Comparison of ENCODE assay signal across 36 cellular contexts in the genomic region with DNA sequence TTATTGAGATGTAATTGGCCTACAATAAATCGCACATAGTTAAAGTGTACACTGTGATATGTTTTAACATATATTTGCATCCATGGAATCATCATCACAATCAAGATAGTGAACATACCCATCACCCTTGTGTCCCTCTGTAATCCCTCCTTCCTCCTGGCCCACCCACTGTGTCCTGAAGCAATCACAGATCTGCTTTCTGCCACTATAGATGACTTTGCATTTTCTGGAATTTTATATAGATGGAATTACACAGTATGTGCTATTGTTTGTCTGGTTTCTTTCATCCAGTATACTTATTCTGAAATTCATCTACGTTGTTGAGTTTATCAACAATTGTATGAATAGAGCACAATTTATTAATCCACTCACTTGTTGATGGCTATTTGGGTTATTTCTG.
A peak's percentile ranks its signal among the peaks of the same experiment; 100 is the strongest.
DNase-seq lines count a peak whose midpoint lies in the region; ATAC-seq, FAIRE-seq and TF ChIP-seq lines count a peak whose summit lies in the region.
"Had no signal": no experiment of that assay in that cellular context is flagged by ENCODE, and none has a peak within 500 bp of the region (broad histone marks: within the 10 kb centered on the region; RNA-seq: fewer than 3 reads in every experiment).

No MANE protein-coding gene starts in this region.

- BruUV-seq in HepG2 (replicated peaks; lab: Mats Ljungman, UMichigan), result no TSS peak
- no TSS peak for BruUV-seq in K562 (replicated peaks; lab: Mats Ljungman, UMichigan)

- H3K27me3 Mint-ChIP-seq in osteocyte (ENCODE audit: unreplicated experiment), result no peaks in the 10 kb centered on the region
- H3K27me3 Mint-ChIP-seq: CD4-positive, CD25-positive, alpha-beta regulatory T cell had no signal

- no peaks in the 10 kb centered on the region for H3K4me1 Mint-ChIP-seq in osteocyte (ENCODE audit: unreplicated experiment)
- H3K4me1 Mint-ChIP-seq: B cell; CD4-positive, alpha-beta memory T cell; CD4-positive, CD25-positive, alpha-beta regulatory T cell; CD8-positive, alpha-beta memory T cell had no signal

- no peak for DNase-seq in HepG2 (ENCODE audit: low spot score)
- no peak for DNase-seq in right lobe of liver
- peak in 1 of 2 experiments; percentile 6 for DNase-seq in A549 (ENCODE audit: low read depth in 1 of 2, low spot score in 1 of 2)
- DNase-seq in K562 (ENCODE audit: extremely low read depth in 1 of 4, low spot score in 3 of 4), result no peak
- peak; percentile 19 for DNase-seq in osteocyte (ENCODE audit: extremely low spot score, unreplicated experiment)
- DNase-seq in HAP-1 (ENCODE audit: low spot score in 2 of 2), result no peak
- DNase-seq in iPS-NIHi7 (ENCODE audit: extremely low spot score), result no peak
- DNase-seq: 8988T; ACHN; AML-193; BE2C; C1 segment of cervical spinal cord; Caco-2; Calu3; CD4-positive, alpha-beta memory T cell; CD4-positive, alpha-beta T cell; CD4-positive, CD25-positive, alpha-beta regulatory T cell; CD8-positive, alpha-beta memory T cell; CD8-positive, alpha-beta T cell; COR-L47; DMS 273 treated with DMSO at 0.1 percent for 48 hours; DMS153; DMS53; DMS79; DMS79 treated with DMSO at 0.1 percent for 48 hours; DND-41; EL had no signal

- H3K4me2 ChIP-seq in HepG2 (ENCODE audit: low read depth, low read length) (no peak overlapping the region), A549 (no peak overlapping the region), K562 (ENCODE audit: insufficient read depth, low read length) (no peak overlapping the region)
- H3K4me2 ChIP-seq: BLaER1; BLaER1 treated with 17β-estradiol and CSF1 and Interleukin-3, amounts not matched to agents 10 nM and 100 nM had no signal

- H3K4me3 Mint-ChIP-seq in osteocyte (ENCODE audit: unreplicated experiment), result no peak overlapping the region
- H3K4me3 Mint-ChIP-seq: B cell; CD14-positive monocyte; CD4-positive, alpha-beta memory T cell; CD4-positive, alpha-beta T cell; CD4-positive, CD25-positive, alpha-beta regulatory T cell; CD8-positive, alpha-beta memory T cell; CD8-positive, alpha-beta T cell had no signal

- TF ChIP-seq POLR2A in HepG2 (IDR thresholded peaks at IDR 0.05; ENCODE audit: insufficient read depth in 1 of 2, low read depth in 2 of 2, low read length in 2 of 2) (no peak), right lobe of liver (IDR thresholded peaks at IDR 0.05) (no peak), A549 (IDR thresholded peaks at IDR 0.05; ENCODE audit: low read length) (no peak), K562 (conservative IDR thresholded peaks at IDR 0.05) (no peak)

- H3K4me3 ChIP-seq in HepG2 (replicated peaks in 1 of 3; ENCODE audit: insufficient read depth in 1 of 3, low read depth in 2 of 3, low read length in 3 of 3) (no peak overlapping the region), right lobe of liver (no peak overlapping the region), A549 (no peak overlapping the region), K562 (no peak overlapping the region), HAP-1 (no peak overlapping the region)
- H3K4me3 ChIP-seq: BLaER1; BLaER1 treated with 17β-estradiol and CSF1 and Interleukin-3, amounts not matched to agents 10 nM and 100 nM had no signal

- H3K27ac Mint-ChIP-seq in osteocyte (ENCODE audit: unreplicated experiment), result no peak overlapping the region
- H3K27ac Mint-ChIP-seq: B cell; CD14-positive monocyte; CD4-positive, alpha-beta memory T cell; CD4-positive, alpha-beta T cell; CD4-positive, CD25-positive, alpha-beta regulatory T cell; CD8-positive, alpha-beta memory T cell; CD8-positive, alpha-beta T cell had no signal

- TF ChIP-seq RAD21 in HepG2 (CRISPR knock-in tag; IDR thresholded peaks at IDR 0.05) (no peak), A549 (conservative IDR thresholded peaks at IDR 0.05 in 1 of 2, IDR thresholded peaks at IDR 0.05 in 1 of 2) (no peak), K562 (CRISPR knock-in tag; conservative IDR thresholded peaks at IDR 0.05 in 1 of 2, IDR thresholded peaks at IDR 0.05 in 1 of 2) (no peak)

- H3K4me1 ChIP-seq in HepG2 (ENCODE audit: insufficient read depth, low read length), result no peaks in the 10 kb centered on the region
- no peaks in the 10 kb centered on the region for H3K4me1 ChIP-seq in right lobe of liver
- no peaks in the 10 kb centered on the region for H3K4me1 ChIP-seq in A549
- no peaks in the 10 kb centered on the region for H3K4me1 ChIP-seq in K562 (replicated peaks in 1 of 2; ENCODE audit: control insufficient read depth in 2 of 2, insufficient read depth in 2 of 2, low read length in 2 of 2)
- no peaks in the 10 kb centered on the region for H3K4me1 ChIP-seq in HAP-1
- H3K4me1 ChIP-seq: BE2C; BLaER1; BLaER1 treated with 17β-estradiol and CSF1 and Interleukin-3, amounts not matched to agents 10 nM and 100 nM; Caco-2 had no signal

- POLR2A ChIA-PET in HepG2 (lab: Yijun Ruan, JAX), result no interaction called here
- POLR2A ChIA-PET in A549 (lab: Yijun Ruan, JAX), result no interaction called here
- POLR2A ChIA-PET in K562 (lab: Yijun Ruan, JAX), result no interaction called here

- H3K27me3 ChIP-seq in HepG2 (ENCODE audit: control insufficient read depth in 1 of 2, insufficient read depth in 2 of 2, low read length in 2 of 2) (peaks cover 0 to 19% of the 10 kb centered on the region in 2 experiments; a peak in 2 of 5 replicates), right lobe of liver (no peaks in the 10 kb centered on the region), K562 (ENCODE audit: control insufficient read depth in 2 of 2, insufficient read depth in 2 of 2, low read length in 2 of 2) (peaks cover 34 to 39% of the 10 kb centered on the region in 2 experiments), HAP-1 (ENCODE audit: low read depth) (no peaks in the 10 kb centered on the region)
- H3K27me3 ChIP-seq: BLaER1; BLaER1 treated with 17β-estradiol and CSF1 and Interleukin-3, amounts not matched to agents 10 nM and 100 nM had no signal

- H3K9me3 ChIP-seq in HepG2 (ENCODE audit: low read length) (no peaks in the 10 kb centered on the region), right lobe of liver (no peaks in the 10 kb centered on the region), A549 (no peaks in the 10 kb centered on the region), K562 (replicated peaks; ENCODE audit: control insufficient read depth, insufficient read depth, low read depth, low read length) (no peaks in the 10 kb centered on the region), HAP-1 (no peaks in the 10 kb centered on the region)
- H3K9me3 ChIP-seq: BE2C; BLaER1; BLaER1 treated with 17β-estradiol and CSF1 and Interleukin-3, amounts not matched to agents 10 nM and 100 nM; Caco-2 had no signal

- in situ Hi-C loops in HepG2 (cut with HindIII; ENCODE audit: extremely low pct_ligation_motif_present, low pct_unique_long_range_greater_than_20kb), result no loop called here
- in situ Hi-C loops in K562 (cut with MboI), result no loop called here
- in situ Hi-C loops in HAP-1 (cut with MboI; ENCODE audit: low sequenced_read_pairs), result no loop called here

- H4K20me1 ChIP-seq in HepG2 (ENCODE audit: insufficient read depth, low read length), result no peaks in the 10 kb centered on the region
- H4K20me1 ChIP-seq in K562 (replicated peaks; ENCODE audit: control insufficient read depth, insufficient read depth, low read length), result no peaks in the 10 kb centered on the region
- H4K20me1 ChIP-seq: BLaER1; BLaER1 treated with 17β-estradiol and CSF1 and Interleukin-3, amounts not matched to agents 10 nM and 100 nM had no signal

- TF ChIP-seq EP300 in HepG2 (IDR thresholded peaks at IDR 0.05; ENCODE audit: low read depth in 2 of 2, low read length in 2 of 2), result no peak
- no peak for TF ChIP-seq EP300 in HepG2 (CRISPR knock-in tag; IDR thresholded peaks at IDR 0.05; ENCODE audit: borderline replicate concordance)
- no peak for TF ChIP-seq EP300 in A549 (IDR thresholded peaks at IDR 0.05)
- TF ChIP-seq EP300 in K562 (IDR thresholded peaks at IDR 0.05; ENCODE audit: low read length), result no peak

- H3K36me3 Mint-ChIP-seq in osteocyte (ENCODE audit: unreplicated experiment), result no peaks in the 10 kb centered on the region
- H3K36me3 Mint-ChIP-seq: CD14-positive monocyte; CD4-positive, alpha-beta memory T cell; CD4-positive, CD25-positive, alpha-beta regulatory T cell; CD8-positive, alpha-beta memory T cell; CD8-positive, alpha-beta T cell had no signal

- no peak for ATAC-seq in HepG2
- ATAC-seq in right lobe of liver, result no peak
- no peak for ATAC-seq in A549
- no peak for ATAC-seq in K562
- no peak for ATAC-seq in GM19324 (IDR thresholded peaks at IDR 0.05; ENCODE audit: low FRiP score, unreplicated experiment)
- ATAC-seq: CD8-positive, alpha-beta T cell had no signal

- H3K36me3 ChIP-seq in HepG2 (replicated peaks in 1 of 2; ENCODE audit: control insufficient read depth in 1 of 2, insufficient read depth in 2 of 2, low read length in 2 of 2) (no peaks in the 10 kb centered on the region), right lobe of liver (no peaks in the 10 kb centered on the region), K562 (ENCODE audit: control insufficient read depth, insufficient read depth, low read length) (no peaks in the 10 kb centered on the region), HAP-1 (replicated peaks) (no peaks in the 10 kb centered on the region)
- H3K36me3 ChIP-seq: BE2C; BLaER1; BLaER1 treated with 17β-estradiol and CSF1 and Interleukin-3, amounts not matched to agents 10 nM and 100 nM had no signal

- no peaks in the 10 kb centered on the region for H3K9me1 ChIP-seq in K562 (ENCODE audit: control insufficient read depth, insufficient read depth, low read length)

- H3K9ac ChIP-seq in HepG2 (ENCODE audit: insufficient read depth, low read depth, low read length), result no peak overlapping the region
- H3K9ac ChIP-seq in K562 (ENCODE audit: insufficient read depth in 1 of 2, low read depth in 2 of 2, low read length in 2 of 2), result no peak overlapping the region
- H3K9ac ChIP-seq: BLaER1; BLaER1 treated with 17β-estradiol and CSF1 and Interleukin-3, amounts not matched to agents 10 nM and 100 nM had no signal

- CTCF ChIA-PET in HepG2 (lab: Yijun Ruan, JAX; ENCODE audit: low intra/inter-chr PET ratio, low total read pairs) (no interaction called here), A549 (lab: Yijun Ruan, JAX) (no interaction called here), K562 (lab: Yijun Ruan, JAX; ENCODE audit: low intra/inter-chr PET ratio) (no interaction called here)

- 50% methylated on average over 2 of the region's 2 CpGs for WGBS in HepG2 (ENCODE audit: low lambda C conversion rate)
- 82% methylated on average over 2 of the region's 2 CpGs for WGBS in right lobe of liver (ENCODE audit: insufficient coverage, low coverage, low lambda C conversion rate, missing lambda C conversion rate)
- WGBS in A549 (ENCODE audit: missing lambda C conversion rate), result 57% methylated on average over 2 of the region's 2 CpGs
- WGBS in K562 (ENCODE audit: insufficient coverage, low coverage, missing lambda C conversion rate), result 0% methylated on average over 2 of the region's 2 CpGs

- TF ChIP-seq CTCF in HepG2 (CRISPR knock-in tag; IDR thresholded peaks at IDR 0.05), result no peak
- no peak for TF ChIP-seq CTCF in right lobe of liver (IDR thresholded peaks at IDR 0.05)
- no peak for TF ChIP-seq CTCF in A549 (IDR thresholded peaks at IDR 0.05)
- no peak for TF ChIP-seq CTCF in K562 (IDR thresholded peaks at IDR 0.05 in 2 of 3, conservative IDR thresholded peaks at IDR 0.05 in 1 of 3; ENCODE audit: insufficient read depth in 2 of 3, low read depth in 1 of 3, low read length in 3 of 3)
- TF ChIP-seq CTCF in osteocyte (IDR thresholded peaks at IDR 0.05), result no peak

- H3K9me3 Mint-ChIP-seq in osteocyte (ENCODE audit: unreplicated experiment), result no peaks in the 10 kb centered on the region
- H3K9me3 Mint-ChIP-seq: CD14-positive monocyte; CD4-positive, alpha-beta memory T cell; CD4-positive, alpha-beta T cell; CD4-positive, CD25-positive, alpha-beta regulatory T cell; CD8-positive, alpha-beta memory T cell; CD8-positive, alpha-beta T cell had no signal

- H3K79me2 ChIP-seq in HepG2 (ENCODE audit: insufficient read depth, low read length) (no peaks in the 10 kb centered on the region), K562 (ENCODE audit: control insufficient read depth, insufficient read depth, low read length) (no peaks in the 10 kb centered on the region)

- FAIRE-seq in HepG2 (lab: Jason Lieb, UNC) (no peak), A549 (lab: Jason Lieb, UNC) (no peak), K562 (lab: Jason Lieb, UNC) (no peak)
- FAIRE-seq: A204.1, D721Med had no signal

- H3K27ac ChIP-seq in HepG2 (ENCODE audit: extremely low read length, insufficient read depth, low read length), result no peak overlapping the region
- no peak overlapping the region for H3K27ac ChIP-seq in right lobe of liver
- H3K27ac ChIP-seq in A549, result no peak overlapping the region
- no peak overlapping the region for H3K27ac ChIP-seq in K562 (ENCODE audit: extremely low read depth, low read depth, low read length)
- H3K27ac ChIP-seq: 22Rv1; BLaER1; BLaER1 treated with 17β-estradiol and CSF1 and Interleukin-3, amounts not matched to agents 10 nM and 100 nM; C4-2B had no signal

- intact Hi-C loops in HepG2 (cut with micrococcal nuclease; ENCODE audit: unreplicated experiment) (no loop called here), right lobe of liver (cut with DNase I) (no loop called here), K562 (cut with micrococcal nuclease) (no loop called here)

- no peak overlapping the region for H2AFZ ChIP-seq in HepG2 (ENCODE audit: low read length)
- H2AFZ ChIP-seq in K562 (ENCODE audit: low read depth, low read length), result no peak overlapping the region
